ENCODE assay signal across 8 cellular contexts in the genomic region with DNA sequence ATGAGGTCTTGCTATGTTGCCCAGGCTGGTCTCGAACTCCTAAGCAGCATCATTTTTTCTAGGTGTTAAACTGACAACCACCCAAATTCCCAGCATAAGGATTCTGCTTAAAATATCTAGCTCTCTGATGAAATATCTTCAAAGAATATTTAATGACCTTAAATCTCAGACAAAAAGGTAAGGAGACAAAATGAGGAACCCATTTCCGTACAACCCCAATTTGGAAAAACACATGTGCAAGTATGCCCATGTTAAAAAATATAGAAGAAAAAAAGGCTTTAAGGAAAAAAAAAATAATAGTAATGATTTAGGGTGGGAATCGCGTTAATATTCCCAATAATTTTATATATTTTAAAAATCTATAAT. TPM values are rescaled to one million over a fixed set of nuclear protein-coding genes. Genes with fewer than 3 reads are reported as not detected.
DNase-seq lines count a peak whose midpoint lies in the region; ATAC-seq and TF ChIP-seq lines count a peak whose summit lies in the region.

No MANE protein-coding gene starts in this region.

- H3K4me2 ChIP-seq in neural cell (ENCODE audit: low read length), result peak overlapping the region; percentile 94

- H3K4me1 Mint-ChIP-seq in Calu3 (ENCODE audit: low read depth, unreplicated experiment), result peaks cover 39% of the 10 kb centered on the region
- H3K4me1 Mint-ChIP-seq in central memory CD8-positive, alpha-beta T cell, result peaks cover 50% of the 10 kb centered on the region

- H4K20me1 ChIP-seq in neural cell (ENCODE audit: insufficient read depth), result peaks cover 3% of the 10 kb centered on the region

- peak overlapping the region; percentile 40 for H2AFZ ChIP-seq in neural cell (ENCODE audit: low read depth, low read length)

- H3K27me3 ChIP-seq in MG63 (no peaks in the 10 kb centered on the region), neural cell (ENCODE audit: insufficient read depth, low read depth, low read length) (no peaks in the 10 kb centered on the region), prostate gland (replicated peaks; ENCODE audit: insufficient read depth) (no peaks in the 10 kb centered on the region)

- TF ChIP-seq CTCF in Calu3 (IDR thresholded peaks at IDR 0.05; ENCODE audit: unreplicated experiment) (no peak), neural cell (IDR thresholded peaks at IDR 0.05; ENCODE audit: poor library complexity, severe bottlenecking) (no peak), prostate gland (IDR thresholded peaks at IDR 0.05) (no peak)

- H3K79me2 ChIP-seq in neural cell (replicated peaks; ENCODE audit: insufficient read depth, low read length), result peaks cover 32% of the 10 kb centered on the region

- DNase-seq in Calu3 (no peak), MG63 (no peak), prostate gland (ENCODE audit: low spot score) (no peak), NCI-H1105 (lab: John Stamatoyannopoulos, UW) (no peak), GOT3 (lab: John Stamatoyannopoulos, UW) (no peak)
- DNase-seq in central memory CD8-positive, alpha-beta T cell (ENCODE audit: low spot score in 2 of 2), result no peak

- CTCF ChIA-PET in Calu3 (lab: Charles Lee), result no interaction called here

- peaks cover 16% of the 10 kb centered on the region for H3F3A ChIP-seq in neural cell (ENCODE audit: insufficient read depth, low read length, poor library complexity, severe bottlenecking)

- H3K27ac Mint-ChIP-seq in Calu3 (ENCODE audit: unreplicated experiment), result no peak overlapping the region
- H3K27ac Mint-ChIP-seq in central memory CD8-positive, alpha-beta T cell (ENCODE audit: low read depth), result peak overlapping the region; percentile 99

- H3K36me3 ChIP-seq in MG63 (peaks cover 4% of the 10 kb centered on the region; the same call in 1 of the 2 replicates), neural cell (ENCODE audit: insufficient read depth, low read length) (no peaks in the 10 kb centered on the region), prostate gland (no peaks in the 10 kb centered on the region)

- BruUV-seq in Calu3 (replicated peaks; lab: Mats Ljungman, UMichigan), result no TSS peak

- intact Hi-C loops in Calu3 (cut with micrococcal nuclease; ENCODE audit: unreplicated experiment), result loop anchor here (1.0 kb wide), 1 partner anchor 177 kb away; no protein-coding TSS in a partner anchor
- intact Hi-C loops in prostate gland (cut with DNase I), result no loop called here

- TF ChIP-seq RAD21 in neural cell (conservative IDR thresholded peaks at IDR 0.05), result no peak

- peak overlapping the region; percentile 93 for H3K9ac ChIP-seq in neural cell (ENCODE audit: low read length)

- H3K4me1 ChIP-seq in prostate gland (replicated peaks), result peaks cover 6% of the 10 kb centered on the region

- WGBS in prostate gland, result 17% methylated on average over 4 of the region's 4 CpGs

- H3K36me3 Mint-ChIP-seq in Calu3 (ENCODE audit: insufficient read depth, unreplicated experiment), result peaks cover 55% of the 10 kb centered on the region
- peaks cover 31% of the 10 kb centered on the region for H3K36me3 Mint-ChIP-seq in central memory CD8-positive, alpha-beta T cell (ENCODE audit: insufficient read depth)

- peak overlapping the region; percentile 89 for H3K27ac ChIP-seq in neural cell (ENCODE audit: low read length)
- H3K27ac ChIP-seq in prostate gland, result no peak overlapping the region

- ATAC-seq in central memory CD8-positive, alpha-beta T cell (replicated peaks; ENCODE audit: extremely low read depth, poor library complexity, severe bottlenecking), result no peak
- ATAC-seq in HG02798 (IDR thresholded peaks at IDR 0.05; ENCODE audit: poor library complexity, unreplicated experiment), result no peak

- H3K9me3 ChIP-seq in MG63 (no peaks in the 10 kb centered on the region), neural cell (ENCODE audit: low read length) (no peaks in the 10 kb centered on the region), prostate gland (no peaks in the 10 kb centered on the region)

- peaks cover 2% of the 10 kb centered on the region for H3K9me3 Mint-ChIP-seq in Calu3 (ENCODE audit: low read depth, unreplicated experiment)
- H3K9me3 Mint-ChIP-seq in central memory CD8-positive, alpha-beta T cell, result no peaks in the 10 kb centered on the region

- H3K27me3 Mint-ChIP-seq in Calu3 (ENCODE audit: unreplicated experiment), result peaks cover 13% of the 10 kb centered on the region
- no peaks in the 10 kb centered on the region for H3K27me3 Mint-ChIP-seq in central memory CD8-positive, alpha-beta T cell

- no peak for TF ChIP-seq POLR2A in prostate gland (IDR thresholded peaks at IDR 0.05)

- H3K9me2 ChIP-seq in neural cell (ENCODE audit: insufficient read depth, low read length), result no peaks in the 10 kb centered on the region

- H3K4me3 ChIP-seq in MG63, result peak overlapping the region; percentile 79
- H3K4me3 ChIP-seq in neural cell (ENCODE audit: low read length), result peak overlapping the region; percentile 91
- peak overlapping the region in 1 of 2 donors; percentile 90 for H3K4me3 ChIP-seq in prostate gland

- peak overlapping the region; percentile 68 for H3K4me3 Mint-ChIP-seq in Calu3 (ENCODE audit: low read depth, unreplicated experiment)
- peak overlapping the region; percentile 84 for H3K4me3 Mint-ChIP-seq in central memory CD8-positive, alpha-beta T cell

- no peak for TF ChIP-seq EP300 in neural cell (conservative IDR thresholded peaks at IDR 0.05; ENCODE audit: poor library complexity, severe bottlenecking)

TF ChIP-seq in neural cell, 6 proteins besides CTCF, POLR2A, EP300 and RAD21:
- no peak for TF ChIP-seq TAF1 (IDR thresholded peaks at IDR 0.05; ENCODE audit: low read depth)
- TF ChIP-seq EZH2 (IDR thresholded peaks at IDR 0.05; ENCODE audit: borderline replicate concordance, insufficient read depth, low read length, poor library complexity, severe bottlenecking), result no peak
- TF ChIP-seq MXI1 (conservative IDR thresholded peaks at IDR 0.05; ENCODE audit: poor library complexity, severe bottlenecking), result no peak
- no peak for TF ChIP-seq REST (IDR thresholded peaks at IDR 0.05; ENCODE audit: borderline replicate concordance)
- no peak for TF ChIP-seq SMC3 (conservative IDR thresholded peaks at IDR 0.05; ENCODE audit: poor library complexity)
- TF ChIP-seq POLR2AphosphoS5 (IDR thresholded peaks at IDR 0.05), result no peak

RNA-seq across cellular contexts. Expression of gene SACM1L, which starts 1.4 kb away (rescaled TPM):
- 39.5 and 40.5 TPM in 2 replicates for total RNA-seq in Calu3 (2022)
- 7.7 and 50.2 TPM in 2 replicates for total RNA-seq in MG63 (2014; rRNA removed; shearing (Covaris generic); ENCODE audit: low replicate concordance)
- polyA plus RNA-seq in neural cell, result 50.0 and 66.2 TPM in 2 replicates
- polyA minus RNA-seq in neural cell, result 71.1 and 82.1 TPM in 2 replicates
- 10 to 100 TPM; 56.6 to 62.8 TPM for total RNA-seq in prostate gland
